Comparison of ENCODE assay signal across 19 cellular contexts in the genomic region with DNA sequence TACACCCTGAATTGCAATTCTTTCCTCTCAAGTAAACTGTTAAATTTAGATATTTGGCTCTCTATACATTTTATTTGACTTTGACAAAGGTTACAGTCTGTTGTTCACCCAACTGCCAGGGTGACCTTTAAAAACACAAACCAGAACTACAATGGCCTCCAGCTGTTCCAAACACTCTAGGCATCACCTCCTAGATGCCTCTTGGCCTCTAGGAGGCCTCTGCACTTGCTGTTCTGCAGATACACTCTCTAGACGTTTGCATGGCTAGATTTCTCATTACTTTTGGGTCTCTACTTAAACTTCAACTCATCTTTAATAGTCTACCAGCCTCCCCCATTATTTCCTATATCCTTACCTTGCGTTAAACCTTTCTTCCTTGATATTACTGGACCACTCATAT.
"Had no signal": no experiment of that assay in that cellular context is flagged by ENCODE, and none has a peak within 500 bp of the region (broad histone marks: within the 10 kb centered on the region; RNA-seq: fewer than 3 reads in every experiment).

No MANE protein-coding gene starts in this region.

- H3K27ac Mint-ChIP-seq: activated naive CD8-positive, alpha-beta T cell treated with anti-CD3 and anti-CD28 coated beads, Interleukin-2, amount 10 ng/mL, durations not matched to agents 7 days and 5 days; activated T-helper 1 cell treated with anti-CD3 and anti-CD28 coated beads, Interleukin-12 subunit alpha, Interleukin-12 subunit beta, Interleukin-2, Interleukin-4 antibody, amounts not matched to agents 30 ng/mL and 10 ng/mL and 1 ng/mL, durations not matched to agents 14 hours and 24 hours and 36 hours; effector memory CD8-positive, alpha-beta T cell; natural killer cell treated with Interleukin-12 subunit alpha and Interleukin-12 subunit beta and Interleukin-15 and Interleukin-18, amount 100 ng/mL, for 72 hours; stimulated activated naive B cell treated with anti-CD40 and anti-IgM and Interleukin-4, amounts not matched to agents 10 μg/mL and 1 μg/mL and 100 μg/mL, for 72 hours; T-helper 1 cell treated with Interleukin-12 subunit alpha and Interleukin-12 subunit beta and Interleukin-4 antibody, amounts not matched to agents 30 μg/mL and 1 μg/mL, for 36 hours had no signal

- H3K4me3 ChIP-seq: body of pancreas, lung, upper lobe of right lung had no signal

- H3K9me3 Mint-ChIP-seq: activated naive CD8-positive, alpha-beta T cell treated with anti-CD3 and anti-CD28 coated beads, Interleukin-2, amount 10 ng/mL, durations not matched to agents 7 days and 5 days; activated T-helper 1 cell treated with anti-CD3 and anti-CD28 coated beads, Interleukin-12 subunit alpha, Interleukin-12 subunit beta, Interleukin-2, Interleukin-4 antibody, amounts not matched to agents 30 ng/mL and 10 ng/mL and 1 ng/mL, durations not matched to agents 14 hours and 24 hours and 36 hours; effector memory CD8-positive, alpha-beta T cell; natural killer cell treated with Interleukin-12 subunit alpha and Interleukin-12 subunit beta and Interleukin-15 and Interleukin-18, amount 100 ng/mL, for 72 hours; stimulated activated naive B cell treated with anti-CD40 and anti-IgM and Interleukin-4, amounts not matched to agents 10 μg/mL and 1 μg/mL and 100 μg/mL, for 72 hours; T-helper 1 cell treated with Interleukin-12 subunit alpha and Interleukin-12 subunit beta and Interleukin-4 antibody, amounts not matched to agents 30 μg/mL and 1 μg/mL, for 36 hours had no signal

- H3K4me1 ChIP-seq: body of pancreas, upper lobe of right lung had no signal

- H3K27me3 ChIP-seq: body of pancreas, upper lobe of right lung had no signal

- H3K9me3 ChIP-seq: body of pancreas, upper lobe of right lung had no signal

- H3K4me3 Mint-ChIP-seq: activated naive CD8-positive, alpha-beta T cell treated with anti-CD3 and anti-CD28 coated beads, Interleukin-2, amount 10 ng/mL, durations not matched to agents 7 days and 5 days; activated T-helper 1 cell treated with anti-CD3 and anti-CD28 coated beads, Interleukin-12 subunit alpha, Interleukin-12 subunit beta, Interleukin-2, Interleukin-4 antibody, amounts not matched to agents 30 ng/mL and 10 ng/mL and 1 ng/mL, durations not matched to agents 14 hours and 24 hours and 36 hours; effector memory CD8-positive, alpha-beta T cell; natural killer cell treated with Interleukin-12 subunit alpha and Interleukin-12 subunit beta and Interleukin-15 and Interleukin-18, amount 100 ng/mL, for 72 hours; stimulated activated naive B cell treated with anti-CD40 and anti-IgM and Interleukin-4, amounts not matched to agents 10 μg/mL and 1 μg/mL and 100 μg/mL, for 72 hours; T-helper 1 cell treated with Interleukin-12 subunit alpha and Interleukin-12 subunit beta and Interleukin-4 antibody, amounts not matched to agents 30 μg/mL and 1 μg/mL, for 36 hours had no signal

- DNase-seq: activated CD4-positive, alpha-beta T cell treated with anti-CD3 and anti-CD28 coated beads for 1 hour; activated CD4-positive, alpha-beta T cell treated with anti-CD3 and anti-CD28 coated beads, Interleukin-2, amount 50 U/mL, for 4 hours; activated naive CD4-positive, alpha-beta T cell; activated naive CD8-positive, alpha-beta T cell treated with anti-CD3 and anti-CD28 coated beads, Interleukin-2, amount 10 ng/mL, durations not matched to agents 7 days and 5 days; amygdala; body of pancreas; dermis blood vessel endothelial cell; effector memory CD8-positive, alpha-beta T cell; hippocampal formation; nucleus accumbens; posterior cingulate gyrus; retina; stimulated activated naive B cell treated with anti-CD40 and anti-IgM and Interleukin-4, amounts not matched to agents 10 μg/mL and 1 μg/mL and 100 μg/mL, for 72 hours; upper lobe of right lung had no signal

- FAIRE-seq: keratinocyte had no signal

- ATAC-seq: body of pancreas; effector memory CD8-positive, alpha-beta T cell; natural killer cell treated with Interleukin-12 subunit alpha and Interleukin-12 subunit beta and Interleukin-15 and Interleukin-18, amount 100 ng/mL, for 72 hours; stimulated activated naive B cell treated with anti-CD40 and anti-IgM and Interleukin-4, amounts not matched to agents 10 μg/mL and 1 μg/mL and 100 μg/mL, for 72 hours; upper lobe of right lung had no signal

- H3K36me3 ChIP-seq: upper lobe of right lung had no signal

- H3K4me1 Mint-ChIP-seq: stimulated activated naive B cell treated with anti-CD40 and anti-IgM and Interleukin-4, amounts not matched to agents 10 μg/mL and 1 μg/mL and 100 μg/mL, for 72 hours had no signal

- H3K27ac ChIP-seq: body of pancreas, upper lobe of right lung had no signal

- H3K27me3 Mint-ChIP-seq: activated naive CD8-positive, alpha-beta T cell treated with anti-CD3 and anti-CD28 coated beads, Interleukin-2, amount 10 ng/mL, durations not matched to agents 7 days and 5 days; effector memory CD8-positive, alpha-beta T cell; natural killer cell treated with Interleukin-12 subunit alpha and Interleukin-12 subunit beta and Interleukin-15 and Interleukin-18, amount 100 ng/mL, for 72 hours; stimulated activated naive B cell treated with anti-CD40 and anti-IgM and Interleukin-4, amounts not matched to agents 10 μg/mL and 1 μg/mL and 100 μg/mL, for 72 hours had no signal

- H3K36me3 Mint-ChIP-seq: natural killer cell treated with Interleukin-12 subunit alpha and Interleukin-12 subunit beta and Interleukin-15 and Interleukin-18, amount 100 ng/mL, for 72 hours had no signal
